1 cellular context compared by ENCODE assay signal in genomic region chr3:38028621-38029361, GRCh38.
TF ChIP-seq lines count a peak whose summit lies in the region.

No MANE protein-coding gene starts in this region.

TF ChIP-seq in IMR-90, 13 proteins besides CTCF, POLR2A, EP300 and RAD21 (continued from another document):
- TF ChIP-seq ELK1 (IDR thresholded peaks at IDR 0.05; ENCODE audit: borderline replicate concordance, low read depth, low read length), result no peak
- no peak for TF ChIP-seq USF2 (IDR thresholded peaks at IDR 0.05; ENCODE audit: low read depth, low read length)
